Comparison of ENCODE assay signal across 1 cellular context in genomic region chr1:161313554-161314200, GRCh38.
A peak's percentile ranks its signal among the peaks of the same experiment; 100 is the strongest.
TF ChIP-seq lines count a peak whose summit lies in the region.

No MANE protein-coding gene starts in this region.

TF ChIP-seq in H1, 55 proteins besides CTCF, POLR2A, EP300 and RAD21:
- no peak for TF ChIP-seq BRCA1 (IDR thresholded peaks at IDR 0.05; ENCODE audit: low read depth, low read length)
- TF ChIP-seq, protein P1, sequence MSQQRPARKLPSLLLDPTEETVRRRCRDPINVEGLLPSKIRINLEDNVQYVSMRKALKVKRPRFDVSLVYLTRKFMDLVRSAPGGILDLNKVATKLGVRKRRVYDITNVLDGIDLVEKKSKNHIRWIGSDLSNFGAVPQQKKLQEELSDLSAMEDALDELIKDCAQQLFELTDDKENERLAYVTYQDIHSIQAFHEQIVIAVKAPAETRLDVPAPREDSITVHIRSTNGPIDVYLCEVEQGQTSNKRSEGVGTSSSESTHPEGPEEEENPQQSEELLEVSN (IDR thresholded peaks at IDR 0.05): peak; percentile 85
- TF ChIP-seq, protein P2, sequence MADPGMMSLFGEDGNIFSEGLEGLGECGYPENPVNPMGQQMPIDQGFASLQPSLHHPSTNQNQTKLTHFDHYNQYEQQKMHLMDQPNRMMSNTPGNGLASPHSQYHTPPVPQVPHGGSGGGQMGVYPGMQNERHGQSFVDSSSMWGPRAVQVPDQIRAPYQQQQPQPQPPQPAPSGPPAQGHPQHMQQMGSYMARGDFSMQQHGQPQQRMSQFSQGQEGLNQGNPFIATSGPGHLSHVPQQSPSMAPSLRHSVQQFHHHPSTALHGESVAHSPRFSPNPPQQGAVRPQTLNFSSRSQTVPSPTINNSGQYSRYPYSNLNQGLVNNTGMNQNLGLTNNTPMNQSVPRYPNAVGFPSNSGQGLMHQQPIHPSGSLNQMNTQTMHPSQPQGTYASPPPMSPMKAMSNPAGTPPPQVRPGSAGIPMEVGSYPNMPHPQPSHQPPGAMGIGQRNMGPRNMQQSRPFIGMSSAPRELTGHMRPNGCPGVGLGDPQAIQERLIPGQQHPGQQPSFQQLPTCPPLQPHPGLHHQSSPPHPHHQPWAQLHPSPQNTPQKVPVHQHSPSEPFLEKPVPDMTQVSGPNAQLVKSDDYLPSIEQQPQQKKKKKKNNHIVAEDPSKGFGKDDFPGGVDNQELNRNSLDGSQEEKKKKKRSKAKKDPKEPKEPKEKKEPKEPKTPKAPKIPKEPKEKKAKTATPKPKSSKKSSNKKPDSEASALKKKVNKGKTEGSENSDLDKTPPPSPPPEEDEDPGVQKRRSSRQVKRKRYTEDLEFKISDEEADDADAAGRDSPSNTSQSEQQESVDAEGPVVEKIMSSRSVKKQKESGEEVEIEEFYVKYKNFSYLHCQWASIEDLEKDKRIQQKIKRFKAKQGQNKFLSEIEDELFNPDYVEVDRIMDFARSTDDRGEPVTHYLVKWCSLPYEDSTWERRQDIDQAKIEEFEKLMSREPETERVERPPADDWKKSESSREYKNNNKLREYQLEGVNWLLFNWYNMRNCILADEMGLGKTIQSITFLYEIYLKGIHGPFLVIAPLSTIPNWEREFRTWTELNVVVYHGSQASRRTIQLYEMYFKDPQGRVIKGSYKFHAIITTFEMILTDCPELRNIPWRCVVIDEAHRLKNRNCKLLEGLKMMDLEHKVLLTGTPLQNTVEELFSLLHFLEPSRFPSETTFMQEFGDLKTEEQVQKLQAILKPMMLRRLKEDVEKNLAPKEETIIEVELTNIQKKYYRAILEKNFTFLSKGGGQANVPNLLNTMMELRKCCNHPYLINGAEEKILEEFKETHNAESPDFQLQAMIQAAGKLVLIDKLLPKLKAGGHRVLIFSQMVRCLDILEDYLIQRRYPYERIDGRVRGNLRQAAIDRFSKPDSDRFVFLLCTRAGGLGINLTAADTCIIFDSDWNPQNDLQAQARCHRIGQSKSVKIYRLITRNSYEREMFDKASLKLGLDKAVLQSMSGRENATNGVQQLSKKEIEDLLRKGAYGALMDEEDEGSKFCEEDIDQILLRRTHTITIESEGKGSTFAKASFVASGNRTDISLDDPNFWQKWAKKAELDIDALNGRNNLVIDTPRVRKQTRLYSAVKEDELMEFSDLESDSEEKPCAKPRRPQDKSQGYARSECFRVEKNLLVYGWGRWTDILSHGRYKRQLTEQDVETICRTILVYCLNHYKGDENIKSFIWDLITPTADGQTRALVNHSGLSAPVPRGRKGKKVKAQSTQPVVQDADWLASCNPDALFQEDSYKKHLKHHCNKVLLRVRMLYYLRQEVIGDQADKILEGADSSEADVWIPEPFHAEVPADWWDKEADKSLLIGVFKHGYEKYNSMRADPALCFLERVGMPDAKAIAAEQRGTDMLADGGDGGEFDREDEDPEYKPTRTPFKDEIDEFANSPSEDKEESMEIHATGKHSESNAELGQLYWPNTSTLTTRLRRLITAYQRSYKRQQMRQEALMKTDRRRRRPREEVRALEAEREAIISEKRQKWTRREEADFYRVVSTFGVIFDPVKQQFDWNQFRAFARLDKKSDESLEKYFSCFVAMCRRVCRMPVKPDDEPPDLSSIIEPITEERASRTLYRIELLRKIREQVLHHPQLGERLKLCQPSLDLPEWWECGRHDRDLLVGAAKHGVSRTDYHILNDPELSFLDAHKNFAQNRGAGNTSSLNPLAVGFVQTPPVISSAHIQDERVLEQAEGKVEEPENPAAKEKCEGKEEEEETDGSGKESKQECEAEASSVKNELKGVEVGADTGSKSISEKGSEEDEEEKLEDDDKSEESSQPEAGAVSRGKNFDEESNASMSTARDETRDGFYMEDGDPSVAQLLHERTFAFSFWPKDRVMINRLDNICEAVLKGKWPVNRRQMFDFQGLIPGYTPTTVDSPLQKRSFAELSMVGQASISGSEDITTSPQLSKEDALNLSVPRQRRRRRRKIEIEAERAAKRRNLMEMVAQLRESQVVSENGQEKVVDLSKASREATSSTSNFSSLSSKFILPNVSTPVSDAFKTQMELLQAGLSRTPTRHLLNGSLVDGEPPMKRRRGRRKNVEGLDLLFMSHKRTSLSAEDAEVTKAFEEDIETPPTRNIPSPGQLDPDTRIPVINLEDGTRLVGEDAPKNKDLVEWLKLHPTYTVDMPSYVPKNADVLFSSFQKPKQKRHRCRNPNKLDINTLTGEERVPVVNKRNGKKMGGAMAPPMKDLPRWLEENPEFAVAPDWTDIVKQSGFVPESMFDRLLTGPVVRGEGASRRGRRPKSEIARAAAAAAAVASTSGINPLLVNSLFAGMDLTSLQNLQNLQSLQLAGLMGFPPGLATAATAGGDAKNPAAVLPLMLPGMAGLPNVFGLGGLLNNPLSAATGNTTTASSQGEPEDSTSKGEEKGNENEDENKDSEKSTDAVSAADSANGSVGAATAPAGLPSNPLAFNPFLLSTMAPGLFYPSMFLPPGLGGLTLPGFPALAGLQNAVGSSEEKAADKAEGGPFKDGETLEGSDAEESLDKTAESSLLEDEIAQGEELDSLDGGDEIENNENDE (IDR thresholded peaks at IDR 0.05; ENCODE audit: insufficient replicate concordance, low read length): no peak
- TF ChIP-seq, protein P3, sequence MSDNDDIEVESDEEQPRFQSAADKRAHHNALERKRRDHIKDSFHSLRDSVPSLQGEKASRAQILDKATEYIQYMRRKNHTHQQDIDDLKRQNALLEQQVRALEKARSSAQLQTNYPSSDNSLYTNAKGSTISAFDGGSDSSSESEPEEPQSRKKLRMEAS (IDR thresholded peaks at IDR 0.05): peak; percentile 74; the same call in 1 of the 2 replicates
TF ChIP-seq in H1: peak in this region for 2.
